Comparison of ENCODE assay signal across 21 cellular contexts in the genomic region with DNA sequence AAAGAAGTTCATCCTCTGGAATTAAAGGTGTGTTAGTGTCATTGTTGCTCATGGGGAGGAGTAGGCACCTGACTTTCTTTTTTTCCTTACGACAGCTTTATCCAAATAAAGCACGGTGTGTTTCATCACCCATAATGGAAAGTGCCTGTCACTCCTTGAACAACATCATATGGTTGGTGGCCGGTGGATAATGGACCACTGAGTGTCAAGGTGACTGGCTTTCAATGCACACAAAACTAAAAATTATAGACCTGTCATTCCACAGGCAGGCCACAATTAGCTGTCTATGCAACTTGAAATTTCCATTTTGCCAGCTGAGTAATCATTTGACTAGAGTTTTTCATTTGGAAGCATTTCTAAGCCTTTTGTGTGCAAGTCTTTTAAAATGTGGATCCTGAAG. TPM values are rescaled to one million over a fixed set of nuclear protein-coding genes. Genes with fewer than 3 reads are reported as not detected.
A peak's percentile ranks its signal among the peaks of the same experiment; 100 is the strongest.
DNase-seq lines count a peak whose midpoint lies in the region; ATAC-seq lines count a peak whose summit lies in the region.
"Had no signal": no experiment of that assay in that cellular context is flagged by ENCODE, and none has a peak within 500 bp of the region (broad histone marks: within the 10 kb centered on the region; RNA-seq: fewer than 3 reads in every experiment).

No MANE protein-coding gene starts in this region.

- H2BK5ac ChIP-seq in mesendoderm (ENCODE audit: low read length): no peak overlapping the region

- no peak overlapping the region for H4K5ac ChIP-seq in mesendoderm (ENCODE audit: low read length)

- H3K27ac ChIP-seq in mesendoderm (ENCODE audit: low read depth, low read length): no peak overlapping the region
- H3K27ac ChIP-seq: 22Rv1, A549, C4-2B, HL-60 had no signal

- H3K18ac ChIP-seq in mesendoderm (ENCODE audit: low read length): no peak overlapping the region

- no peak overlapping the region for H3K56ac ChIP-seq in mesendoderm (ENCODE audit: low read length)

- H3K4me3 Mint-ChIP-seq in natural killer cell treated with Interleukin-12 subunit alpha and Interleukin-12 subunit beta and Interleukin-15 and Interleukin-18, amount 100 ng/mL, for 72 hours: no peak overlapping the region
- H3K4me3 Mint-ChIP-seq: CD4-positive, alpha-beta T cell; H9 had no signal

- H3K79me1 ChIP-seq in mesendoderm (ENCODE audit: low read length): no peaks in the 10 kb centered on the region

- H3K4me3 ChIP-seq in mesendoderm (ENCODE audit: low read length): no peak overlapping the region
- H3K4me3 ChIP-seq: A549, GM12878 had no signal

- no peak overlapping the region for H2BK15ac ChIP-seq in mesendoderm (replicated peaks; ENCODE audit: low read depth)

- H2BK120ac ChIP-seq in mesendoderm (ENCODE audit: low read depth, low read length): peak overlapping the region; percentile 45

- peaks cover 6 to 14% of the 10 kb centered on the region in 2 donors for H3K27me3 Mint-ChIP-seq in natural killer cell treated with Interleukin-12 subunit alpha and Interleukin-12 subunit beta and Interleukin-15 and Interleukin-18, amount 100 ng/mL, for 72 hours

- WGBS in mesendoderm (ENCODE audit: extremely low coverage, insufficient coverage, low lambda C conversion rate): no CpG with 5 or more reads among the region's 3 CpGs

- no peaks in the 10 kb centered on the region for H3K36me3 ChIP-seq in mesendoderm (ENCODE audit: control insufficient read depth, insufficient read depth, low read length)

- H2AK5ac ChIP-seq in mesendoderm (ENCODE audit: low read length): no peak overlapping the region

- H3K4me2 ChIP-seq in mesendoderm (ENCODE audit: low read length): no peak overlapping the region
- H3K4me2 ChIP-seq: A549 had no signal

- no peaks in the 10 kb centered on the region for H3K4me1 ChIP-seq in mesendoderm (ENCODE audit: control insufficient read depth, low read depth, low read length)
- H3K4me1 ChIP-seq: A549, Caco-2 had no signal

- no peak overlapping the region for H3K4ac ChIP-seq in mesendoderm (ENCODE audit: low read depth, low read length)

- DNase-seq in DMS79 (lab: John Stamatoyannopoulos, UW) (peak; percentile 46), NCI-H187 (lab: John Stamatoyannopoulos, UW) (peak; percentile 63 to 76), NCI-H2081 treated with DMSO at 0.1 percent for 48 hours (lab: John Stamatoyannopoulos, UW) (peak; percentile 5), mesendoderm (no peak), DMS53 (lab: John Stamatoyannopoulos, UW) (no peak)
- DNase-seq in natural killer cell treated with Interleukin-12 subunit alpha and Interleukin-12 subunit beta and Interleukin-15 and Interleukin-18, amount 100 ng/mL, for 72 hours (ENCODE audit: low spot score): no peak
- DNase-seq: AML-193; Caco-2; CD4-positive, alpha-beta T cell; DND-41; EL; H9 had no signal

- no peak overlapping the region for H3K23ac ChIP-seq in mesendoderm (ENCODE audit: low read length)

- H3K9ac ChIP-seq in mesendoderm (ENCODE audit: low read length): no peak overlapping the region

- H4K8ac ChIP-seq in mesendoderm (ENCODE audit: low read depth, low read length): no peak overlapping the region

- peaks cover 0 to 2% of the 10 kb centered on the region in 2 donors for H3K4me1 Mint-ChIP-seq in natural killer cell treated with Interleukin-12 subunit alpha and Interleukin-12 subunit beta and Interleukin-15 and Interleukin-18, amount 100 ng/mL, for 72 hours (ENCODE audit: low read depth in 2 of 2)

- no peaks in the 10 kb centered on the region for H3K27me3 ChIP-seq in mesendoderm (ENCODE audit: insufficient read depth, low read length, poor library complexity)

- ATAC-seq in HG02588 (IDR thresholded peaks at IDR 0.05; ENCODE audit: unreplicated experiment): no peak
- ATAC-seq in natural killer cell treated with Interleukin-12 subunit alpha and Interleukin-12 subunit beta and Interleukin-15 and Interleukin-18, amount 100 ng/mL, for 72 hours: no peak
- ATAC-seq: A549, GM12878 had no signal

- no peaks in the 10 kb centered on the region for H3K79me2 ChIP-seq in mesendoderm (ENCODE audit: control insufficient read depth, insufficient read depth, low read length)

- no peaks in the 10 kb centered on the region for H3K9me3 Mint-ChIP-seq in natural killer cell treated with Interleukin-12 subunit alpha and Interleukin-12 subunit beta and Interleukin-15 and Interleukin-18, amount 100 ng/mL, for 72 hours
- H3K9me3 Mint-ChIP-seq: H9 had no signal

- no peak overlapping the region for H3K27ac Mint-ChIP-seq in natural killer cell treated with Interleukin-12 subunit alpha and Interleukin-12 subunit beta and Interleukin-15 and Interleukin-18, amount 100 ng/mL, for 72 hours
- H3K27ac Mint-ChIP-seq: CD4-positive, alpha-beta T cell; H9 had no signal

- no peaks in the 10 kb centered on the region for H3K36me3 Mint-ChIP-seq in natural killer cell treated with Interleukin-12 subunit alpha and Interleukin-12 subunit beta and Interleukin-15 and Interleukin-18, amount 100 ng/mL, for 72 hours

RNA-seq across cellular contexts. Expression of a gene that starts 45.0 kb away (rescaled TPM):
- 1.3 TPM for polyA plus RNA-seq in mesendoderm (2013, experiment 1 of 2)
- 1.1 TPM for polyA plus RNA-seq in mesendoderm (2013, experiment 2 of 2)
- total RNA-seq in natural killer cell treated with Interleukin-12 subunit alpha and Interleukin-12 subunit beta and Interleukin-15 and Interleukin-18, amount 100 ng/mL, for 72 hours: under 1 TPM in 1 of 2 donors, not detected in 1; 0.24 TPM
- total RNA-seq: Caco-2, G401, GM12878, HT1080 had no signal
- polyA plus RNA-seq: A549, BJ, GM12878 had no signal

Comparison
In these comparisons a context has a peak if more than half of its experiments do, and no peak if none do; other contexts are left out.
1. DNase-seq: peak in DMS79 (single experiment), NCI-H187 (2 of 2) and NCI-H2081 treated with DMSO at 0.1 percent for 48 hours (single experiment); none in mesendoderm (single experiment), DMS53 (single experiment) and natural killer cell treated with Interleukin-12 subunit alpha and Interleukin-12 subunit beta and Interleukin-15 and Interleukin-18, amount 100 ng/mL, for 72 hours (single experiment).